1 cellular context compared by ENCODE assay signal in the genomic region with DNA sequence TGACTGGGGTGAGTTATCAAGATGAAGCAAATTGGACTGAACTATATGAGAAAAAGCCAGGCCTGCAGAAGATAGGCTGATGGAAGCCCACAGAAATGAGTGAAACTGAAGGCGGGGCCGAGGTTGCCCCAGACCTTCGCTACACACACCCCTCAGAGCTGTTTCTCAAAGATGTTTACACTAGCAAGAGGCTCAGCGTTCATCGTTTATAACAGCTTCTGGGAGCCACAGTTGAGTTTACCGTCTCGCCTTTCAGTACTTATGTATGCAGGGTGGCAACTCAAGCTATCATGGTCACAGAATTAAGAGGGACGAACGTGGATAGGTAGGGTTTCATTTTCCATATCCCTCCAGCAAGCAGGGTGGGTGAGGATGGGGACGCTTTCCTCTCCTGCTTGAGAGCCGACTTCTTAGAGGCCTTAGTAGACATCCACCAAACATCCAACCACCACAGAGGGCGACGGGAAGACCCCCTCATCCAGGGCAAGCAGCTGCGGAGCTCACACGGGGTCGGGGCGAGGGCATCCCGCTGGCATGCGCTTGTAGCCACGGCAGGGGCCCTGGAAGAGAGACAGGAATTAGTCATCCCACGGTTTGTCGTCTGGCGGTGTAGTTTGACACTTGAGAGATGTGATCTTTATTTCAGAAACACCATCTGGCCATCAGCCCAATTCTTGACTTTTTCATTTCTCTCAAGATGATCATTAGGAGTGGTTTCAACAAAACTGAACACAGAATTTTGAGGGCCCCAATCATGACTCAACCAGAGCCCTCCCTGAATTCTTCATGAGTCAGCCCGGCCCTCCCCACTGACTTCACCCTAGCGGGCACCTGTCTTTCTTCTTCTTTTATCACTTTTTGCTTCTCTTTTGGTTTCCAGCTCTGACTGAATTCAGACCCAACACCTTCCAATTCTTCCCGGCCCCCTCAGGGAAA.
TF ChIP-seq lines count a peak whose summit lies in the region.

No MANE protein-coding gene starts in this region.

TF ChIP-seq in HEK293, 187 proteins besides CTCF, POLR2A, EP300 and RAD21 (continued from another document):
- TF ChIP-seq, protein P1, sequence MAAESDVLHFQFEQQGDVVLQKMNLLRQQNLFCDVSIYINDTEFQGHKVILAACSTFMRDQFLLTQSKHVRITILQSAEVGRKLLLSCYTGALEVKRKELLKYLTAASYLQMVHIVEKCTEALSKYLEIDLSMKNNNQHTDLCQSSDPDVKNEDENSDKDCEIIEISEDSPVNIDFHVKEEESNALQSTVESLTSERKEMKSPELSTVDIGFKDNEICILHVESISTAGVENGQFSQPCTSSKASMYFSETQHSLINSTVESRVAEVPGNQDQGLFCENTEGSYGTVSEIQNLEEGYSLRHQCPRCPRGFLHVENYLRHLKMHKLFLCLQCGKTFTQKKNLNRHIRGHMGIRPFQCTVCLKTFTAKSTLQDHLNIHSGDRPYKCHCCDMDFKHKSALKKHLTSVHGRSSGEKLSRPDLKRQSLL (tag by site-specific recombination; IDR thresholded peaks at IDR 0.05): no peak
- TF ChIP-seq KLF7 (tag by site-specific recombination; IDR thresholded peaks at IDR 0.05; ENCODE audit: borderline replicate concordance): no peak
- no peak for TF ChIP-seq ZNF354C (tag by site-specific recombination; IDR thresholded peaks at IDR 0.05; ENCODE audit: borderline replicate concordance, low read depth)
- no peak for TF ChIP-seq ZNF211 (tag by site-specific recombination; IDR thresholded peaks at IDR 0.05; ENCODE audit: low read depth)
- no peak for TF ChIP-seq ZNF561 (tag by site-specific recombination; IDR thresholded peaks at IDR 0.05; ENCODE audit: borderline replicate concordance)
